11 cellular contexts compared by ENCODE assay signal in the genomic region with DNA sequence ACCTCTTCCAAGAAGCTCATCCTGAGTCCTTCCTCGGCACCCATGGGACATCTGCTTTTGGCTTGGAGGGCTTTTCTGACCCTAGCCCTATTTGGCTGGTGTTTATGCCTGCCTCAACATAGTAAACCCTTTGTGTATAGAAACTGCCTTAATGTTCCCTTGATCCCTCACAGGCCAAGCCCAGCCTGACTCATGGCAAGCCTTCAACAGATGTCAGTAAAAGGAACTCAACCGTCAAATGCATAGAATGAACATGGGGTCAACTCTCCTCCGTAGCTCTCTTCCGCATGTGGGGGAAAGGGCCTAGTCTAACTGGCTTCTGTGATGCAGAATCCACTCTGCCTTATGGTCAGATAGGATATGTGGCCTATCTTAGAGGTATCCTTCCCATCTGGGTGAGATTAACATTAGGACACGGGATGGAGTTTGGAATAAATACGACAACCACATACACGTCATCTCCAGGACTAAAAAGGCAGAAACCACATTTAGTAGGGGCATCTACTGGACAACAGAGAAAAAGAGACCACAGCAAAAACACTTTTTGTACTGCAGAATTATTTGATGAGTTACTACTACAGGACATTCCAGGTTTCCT. TPM values are rescaled to one million over a fixed set of nuclear protein-coding genes. Genes with fewer than 3 reads are reported as not detected.
A peak's percentile ranks its signal among the peaks of the same experiment; 100 is the strongest.
DNase-seq lines count a peak whose midpoint lies in the region; ATAC-seq and TF ChIP-seq lines count a peak whose summit lies in the region.
"Had no signal": no experiment of that assay in that cellular context is flagged by ENCODE, and none has a peak within 500 bp of the region (broad histone marks: within the 10 kb centered on the region; RNA-seq: fewer than 3 reads in every experiment).

No MANE protein-coding gene starts in this region.

- H3K4me3 ChIP-seq in heart left ventricle (no peak overlapping the region), adipocyte (ENCODE audit: low read length) (no peak overlapping the region), foreskin fibroblast (ENCODE audit: low read depth in 1 of 2, low read length in 2 of 2) (no peak overlapping the region), transverse colon (no peak overlapping the region)

- TF ChIP-seq EP300 in transverse colon (IDR thresholded peaks at IDR 0.05; ENCODE audit: low read depth): no peak

- peaks cover 0 to 30% (median 0%) of the 10 kb centered on the region in 9 donors for H3K27me3 ChIP-seq in heart left ventricle
- no peaks in the 10 kb centered on the region for H3K27me3 ChIP-seq in adipocyte (replicated peaks; ENCODE audit: control insufficient read depth, insufficient read depth, low read length)
- no peaks in the 10 kb centered on the region for H3K27me3 ChIP-seq in transverse colon

- in situ Hi-C loops in transverse colon (cut with MboI; ENCODE audit: low pct_ligation_motif_present in 1 of 4, low pct_unique_long_range_greater_than_20kb in 1 of 4, low sequenced_read_pairs in 3 of 4): no loop called here

- TF ChIP-seq CTCF in heart left ventricle (IDR thresholded peaks at IDR 0.05): no peak
- TF ChIP-seq CTCF in foreskin fibroblast (IDR thresholded peaks at IDR 0.05; ENCODE audit: low read depth, low read length): no peak
- TF ChIP-seq CTCF in transverse colon (IDR thresholded peaks at IDR 0.05): no peak

- H3K9me3 ChIP-seq in heart left ventricle (no peaks in the 10 kb centered on the region), adipocyte (ENCODE audit: control insufficient read depth, low read length) (no peaks in the 10 kb centered on the region), transverse colon (no peaks in the 10 kb centered on the region)

- intact Hi-C loops in heart left ventricle (cut with DNase I): loop anchor here in 8 of 10 donors (2.0 to 10.0 kb wide), 11 partner anchors 35 to 203 kb away; no protein-coding TSS in a partner anchor
- intact Hi-C loops in left ventricle myocardium superior (cut with micrococcal nuclease): loop anchor here (5.0 to 10.0 kb wide), 2 partner anchors 85 to 167 kb away; no protein-coding TSS in a partner anchor
- intact Hi-C loops in transverse colon (cut with DNase I; ENCODE audit: low total_unique reads): no loop called here

- WGBS in heart left ventricle, 4 donors: 89 to 91% (median 90%) methylated on average over 7 of the region's 7 CpGs
- 71 to 86% methylated on average over 3 to 7 of the region's 7 CpGs for WGBS in transverse colon (ENCODE audit: low coverage in 1 of 2), 2 donors

- ATAC-seq in heart left ventricle (no peak), left ventricle myocardium superior (no peak), HG03571 (IDR thresholded peaks at IDR 0.05; ENCODE audit: unreplicated experiment) (no peak)
- ATAC-seq: stimulated activated memory B cell treated with anti-CD40 and anti-IgM and Interleukin-4, amounts not matched to agents 10 μg/mL and 1 μg/mL and 100 μg/mL, for 72 hours had no signal

- TF ChIP-seq POLR2A in heart left ventricle (IDR thresholded peaks at IDR 0.05) (no peak), transverse colon (IDR thresholded peaks at IDR 0.05) (no peak)

- H3K27ac ChIP-seq in heart left ventricle: peak overlapping the region in 8 of 12 donors; percentile 15 to 100 (median 92)
- peak overlapping the region; percentile 90 to 94 (median 92) for H3K27ac ChIP-seq in transverse colon

- no peaks in the 10 kb centered on the region for H3K36me3 ChIP-seq in heart left ventricle
- H3K36me3 ChIP-seq in adipocyte (ENCODE audit: control insufficient read depth, insufficient read depth, low read length, severe bottlenecking): no peaks in the 10 kb centered on the region
- H3K36me3 ChIP-seq in transverse colon: no peaks in the 10 kb centered on the region

- H3K4me1 ChIP-seq in heart left ventricle (peaks cover 4 to 68% (median 34%) of the 10 kb centered on the region in 12 donors), adipocyte (ENCODE audit: control insufficient read depth, insufficient read depth, low read length) (peaks cover 25% of the 10 kb centered on the region), transverse colon (peaks cover 4 to 57% (median 32%) of the 10 kb centered on the region in 4 donors)

- no peak for DNase-seq in heart left ventricle
- DNase-seq in left ventricle myocardium superior: no peak
- DNase-seq in adipocyte (ENCODE audit: low read depth): peak; percentile 33
- DNase-seq in foreskin fibroblast: peak; percentile 25 to 36
- DNase-seq in transverse colon: no peak
- DNase-seq in DMS114 treated with DMSO at 0.1 percent for 48 hours (lab: John Stamatoyannopoulos, UW; ENCODE audit: unreplicated experiment): no peak
- DNase-seq in UCSD-AML1 (lab: John Stamatoyannopoulos, UW; ENCODE audit: unreplicated experiment): no peak
- DNase-seq: activated CD4-positive, alpha-beta T cell treated with anti-CD3 and anti-CD28 coated beads, Interleukin-2, amount 50 U/mL, for 1 hour; NCI-H187 treated with DMSO at 0.1 percent for 48 hours had no signal

- no peak overlapping the region for H3K9ac ChIP-seq in adipocyte (ENCODE audit: low read length)

RNA-seq across cellular contexts. Expression of a gene that starts 2.5 kb away (rescaled TPM):
- total RNA-seq in heart left ventricle (10 to 100 TPM; 29.5 to 81.4 (median 43.3) TPM), left ventricle myocardium superior (40.9 TPM), transverse colon (100 to 1,000 TPM in 3 of 4 donors, 10 to 100 TPM in 1; 63.0 to 134 (median 115) TPM)
- 100 to 1,000 TPM in 1 of 2 donors, 10 to 100 TPM in 1; 28.2 to 144 TPM for polyA plus RNA-seq in heart left ventricle

Comparison
In these comparisons a context has a peak if more than half of its experiments do, and no peak if none do; other contexts are left out.
1. DNase-seq: peak in adipocyte (single experiment) and foreskin fibroblast (2 of 2); none in heart left ventricle (0 of 5), left ventricle myocardium superior (single experiment), transverse colon (single experiment), DMS114 treated with DMSO at 0.1 percent for 48 hours (single experiment) and UCSD-AML1 (single experiment).